ENCODE assay signal across 4 cellular contexts in the genomic region with DNA sequence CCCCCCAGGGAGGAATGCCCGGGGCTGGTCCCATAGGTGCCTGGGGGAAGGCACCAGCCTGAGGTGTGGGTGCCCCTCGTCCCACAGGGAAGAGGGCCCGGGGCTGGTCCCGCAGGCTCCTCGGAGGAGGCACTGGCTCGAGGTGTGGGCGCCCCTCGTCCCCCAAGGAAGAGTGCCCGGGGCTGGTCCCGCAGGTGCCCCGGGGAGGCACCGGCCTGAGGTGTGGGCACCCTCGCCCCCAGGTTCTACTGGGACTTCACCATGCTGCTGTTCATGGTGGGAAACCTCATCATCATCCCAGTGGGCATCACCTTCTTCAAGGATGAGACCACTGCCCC. TPM values are rescaled to one million over a fixed set of nuclear protein-coding genes. Genes with fewer than 3 reads are reported as not detected.
"Had no signal": no experiment of that assay in that cellular context is flagged by ENCODE, and none has a peak within 500 bp of the region (broad histone marks: within the 10 kb centered on the region; RNA-seq: fewer than 3 reads in every experiment).

No MANE protein-coding gene starts in this region.

RNA-seq across cellular contexts. Expression of a gene that starts 36.4 kb away (rescaled TPM):
- total RNA-seq: LHCN-M2, M059J, MCF 10A, NCI-H460 had no signal

RNA-seq across cellular contexts. Expression of a gene that starts 59.4 kb away (rescaled TPM):
- total RNA-seq: LHCN-M2, MCF 10A, NCI-H460 had no signal
